In genomic region chr4:187603093-187603395, GRCh38 we compare ENCODE assay signal across 20 cellular contexts.
DNase-seq lines count a peak whose midpoint lies in the region; TF ChIP-seq lines count a peak whose summit lies in the region.
"Had no signal": no experiment of that assay in that cellular context is flagged by ENCODE, and none has a peak within 500 bp of the region (broad histone marks: within the 10 kb centered on the region; RNA-seq: fewer than 3 reads in every experiment).

No MANE protein-coding gene starts in this region.

- H3K36me3 Mint-ChIP-seq in T-helper 2 cell treated with Interferon-gamma antibody and Interleukin-4, amounts not matched to agents 5 μg/mL and 100 μg/mL, for 36 hours (ENCODE audit: low read depth): no peaks in the 10 kb centered on the region
- H3K36me3 Mint-ChIP-seq: activated naive CD8-positive, alpha-beta T cell treated with anti-CD3 and anti-CD28 coated beads, Interleukin-2, amount 10 ng/mL, durations not matched to agents 7 days and 5 days had no signal

- no peak for TF ChIP-seq POLR2A in breast epithelium (IDR thresholded peaks at IDR 0.05)

- H3K36me3 ChIP-seq in mesodermal cell (ENCODE audit: control insufficient read depth, insufficient read depth, low read length): no peaks in the 10 kb centered on the region
- H3K36me3 ChIP-seq in breast epithelium: no peaks in the 10 kb centered on the region
- H3K36me3 ChIP-seq: BE2C, colonic mucosa, esophagus squamous epithelium, pancreas, spleen had no signal

- no peaks in the 10 kb centered on the region for H3K9me3 ChIP-seq in mesodermal cell (ENCODE audit: control insufficient read depth, low read length)
- no peaks in the 10 kb centered on the region for H3K9me3 ChIP-seq in breast epithelium
- H3K9me3 ChIP-seq: BE2C, colonic mucosa, esophagus squamous epithelium, pancreas, spleen had no signal

- H3K4me3 Mint-ChIP-seq in T-helper 2 cell treated with Interferon-gamma antibody and Interleukin-4, amounts not matched to agents 5 μg/mL and 100 μg/mL, for 36 hours: no peak overlapping the region
- H3K4me3 Mint-ChIP-seq: activated CD4-positive, alpha-beta T cell treated with anti-CD3 and anti-CD28 coated beads, Interleukin-2, amount 10 ng/mL, durations not matched to agents 24 days and 14 days; activated naive CD8-positive, alpha-beta T cell treated with anti-CD3 and anti-CD28 coated beads, Interleukin-2, amount 10 ng/mL, durations not matched to agents 7 days and 5 days; activated T-cell treated with anti-CD3 and anti-CD28 coated beads, Interleukin-2, amount 50 U/mL, for 24 hours had no signal

- intact Hi-C loops in breast epithelium (cut with DNase I; ENCODE audit: low total_unique reads): no loop called here

- H3K27ac ChIP-seq in mesodermal cell (ENCODE audit: low read depth, low read length, severe bottlenecking) (peak overlapping the region; percentile 74), breast epithelium (no peak overlapping the region)
- H3K27ac ChIP-seq: colonic mucosa, esophagus squamous epithelium, pancreas, spleen had no signal

- H3K4me3 ChIP-seq in AG09309 (ENCODE audit: control insufficient read depth, low read depth, low read length) (no peak overlapping the region), mesodermal cell (ENCODE audit: extremely low read depth, insufficient read depth, low read length, poor library complexity, severe bottlenecking) (no peak overlapping the region), breast epithelium (no peak overlapping the region)
- H3K4me3 ChIP-seq: colonic mucosa, GM12878, pancreas, spleen had no signal

- no peak overlapping the region for H3K27ac Mint-ChIP-seq in T-helper 2 cell treated with Interferon-gamma antibody and Interleukin-4, amounts not matched to agents 5 μg/mL and 100 μg/mL, for 36 hours
- H3K27ac Mint-ChIP-seq: activated CD4-positive, alpha-beta T cell treated with anti-CD3 and anti-CD28 coated beads, Interleukin-2, amount 10 ng/mL, durations not matched to agents 24 days and 14 days; activated naive CD8-positive, alpha-beta T cell treated with anti-CD3 and anti-CD28 coated beads, Interleukin-2, amount 10 ng/mL, durations not matched to agents 7 days and 5 days; activated T-cell treated with anti-CD3 and anti-CD28 coated beads, Interleukin-2, amount 50 U/mL, for 24 hours had no signal

- H3K4me1 ChIP-seq in mesodermal cell (ENCODE audit: control insufficient read depth, insufficient read depth, low read length, poor library complexity, severe bottlenecking): peaks cover 17% of the 10 kb centered on the region
- peaks cover 0 to 8% of the 10 kb centered on the region in 2 donors for H3K4me1 ChIP-seq in breast epithelium
- H3K4me1 ChIP-seq: BE2C, colonic mucosa, pancreas, spleen had no signal

- no peaks in the 10 kb centered on the region for H3K4me1 Mint-ChIP-seq in T-helper 2 cell treated with Interferon-gamma antibody and Interleukin-4, amounts not matched to agents 5 μg/mL and 100 μg/mL, for 36 hours (ENCODE audit: low read depth)
- H3K4me1 Mint-ChIP-seq: activated CD4-positive, alpha-beta T cell treated with anti-CD3 and anti-CD28 coated beads, Interleukin-2, amount 10 ng/mL, durations not matched to agents 24 days and 14 days; activated naive CD8-positive, alpha-beta T cell treated with anti-CD3 and anti-CD28 coated beads, Interleukin-2, amount 10 ng/mL, durations not matched to agents 7 days and 5 days had no signal

- H3K27me3 Mint-ChIP-seq in T-helper 2 cell treated with Interferon-gamma antibody and Interleukin-4, amounts not matched to agents 5 μg/mL and 100 μg/mL, for 36 hours (ENCODE audit: low read depth): no peaks in the 10 kb centered on the region
- H3K27me3 Mint-ChIP-seq: activated CD4-positive, alpha-beta T cell treated with anti-CD3 and anti-CD28 coated beads, Interleukin-2, amount 10 ng/mL, durations not matched to agents 24 days and 14 days; activated naive CD8-positive, alpha-beta T cell treated with anti-CD3 and anti-CD28 coated beads, Interleukin-2, amount 10 ng/mL, durations not matched to agents 7 days and 5 days; activated T-cell treated with anti-CD3 and anti-CD28 coated beads, Interleukin-2, amount 50 U/mL, for 24 hours had no signal

- H3K9me3 Mint-ChIP-seq in T-helper 2 cell treated with Interferon-gamma antibody and Interleukin-4, amounts not matched to agents 5 μg/mL and 100 μg/mL, for 36 hours: peaks cover 5% of the 10 kb centered on the region
- H3K9me3 Mint-ChIP-seq: activated CD4-positive, alpha-beta T cell treated with anti-CD3 and anti-CD28 coated beads, Interleukin-2, amount 10 ng/mL, durations not matched to agents 24 days and 14 days had no signal

- TF ChIP-seq CTCF in AG09309 (IDR thresholded peaks at IDR 0.05; ENCODE audit: control insufficient read depth, insufficient read depth, low read depth, low read length, missing control alignments) (no peak), breast epithelium (IDR thresholded peaks at IDR 0.05) (no peak)

- H3K27me3 ChIP-seq in breast epithelium: no peaks in the 10 kb centered on the region
- H3K27me3 ChIP-seq: BE2C, colonic mucosa, esophagus squamous epithelium had no signal

- DNase-seq in AG09309 (ENCODE audit: low read depth) (peak; percentile 97), M059J (ENCODE audit: low read depth) (peak; percentile 88), dedifferentiated amniotic fluid mesenchymal stem cell (ENCODE audit: extremely low spot score) (peak; percentile 84), NCI-H2029 (lab: John Stamatoyannopoulos, UW) (no peak), breast epithelium (ENCODE audit: low spot score in 2 of 2) (no peak)
- DNase-seq in T-helper 2 cell treated with Interferon-gamma antibody and Interleukin-4, amounts not matched to agents 5 μg/mL and 100 μg/mL, for 36 hours (ENCODE audit: low spot score): no peak
- no peak for DNase-seq in activated CD4-positive, CD25-positive, alpha-beta regulatory T cell (lab: John Stamatoyannopoulos, UW)
- DNase-seq: activated CD4-positive, alpha-beta T cell treated with anti-CD3 and anti-CD28 coated beads, Interleukin-2, amount 10 ng/mL, durations not matched to agents 24 days and 14 days; activated naive CD8-positive, alpha-beta T cell treated with anti-CD3 and anti-CD28 coated beads, Interleukin-2, amount 10 ng/mL, durations not matched to agents 7 days and 5 days; activated T-cell treated with anti-CD3 and anti-CD28 coated beads, Interleukin-2, amount 50 U/mL, for 24 hours; BE2C; colonic mucosa; DND-41; esophagus squamous epithelium; NCI-H774; pancreas; RPMI8226; spleen had no signal

- 93% methylated on average over 2 of the region's 2 CpGs; no CpG with 5 or more reads in 1 of the 2 experiments for WGBS in mesodermal cell (ENCODE audit: insufficient coverage in 2 of 2), 2 experiments

Comparison
In these comparisons a context has a peak if more than half of its experiments do, and no peak if none do; other contexts are left out.
1. DNase-seq: peak in AG09309 (single experiment), M059J (single experiment) and dedifferentiated amniotic fluid mesenchymal stem cell (single experiment); none in T-helper 2 cell treated with Interferon-gamma antibody and Interleukin-4, amounts not matched to agents 5 μg/mL and 100 μg/mL, for 36 hours (single experiment), activated CD4-positive, CD25-positive, alpha-beta regulatory T cell (0 of 4), NCI-H2029 (single experiment) and breast epithelium (0 of 2).